In the genomic region with DNA sequence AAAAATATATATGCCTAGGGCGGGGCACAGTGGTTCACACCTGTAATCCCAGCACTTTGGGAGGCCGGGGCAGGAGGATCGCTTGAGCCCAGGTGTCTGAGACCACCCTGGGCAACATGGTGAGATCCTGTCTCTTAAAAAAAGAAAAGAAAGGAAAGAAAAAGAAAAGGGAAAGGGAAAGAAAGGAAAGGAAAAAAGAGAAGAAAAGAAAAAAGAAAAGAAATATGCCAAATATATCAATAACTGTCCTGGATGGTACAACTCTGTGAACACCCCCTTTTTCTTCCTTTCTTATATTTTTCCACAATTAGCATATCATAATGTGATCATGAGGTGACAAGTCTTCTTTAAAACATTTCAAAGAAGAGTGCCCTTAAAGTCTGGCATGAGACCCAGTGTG, we compare ENCODE assay signal across 14 cellular contexts. TPM values are rescaled to one million over a fixed set of nuclear protein-coding genes. Genes with fewer than 3 reads are reported as not detected.
"Had no signal": no experiment of that assay in that cellular context is flagged by ENCODE, and none has a peak within 500 bp of the region (broad histone marks: within the 10 kb centered on the region; RNA-seq: fewer than 3 reads in every experiment).

No MANE protein-coding gene starts in this region.

- H3K9me3 Mint-ChIP-seq: activated B cell treated with CpG ODN at 0.5 μM for 24 hours; activated CD4-positive, alpha-beta T cell treated with anti-CD3 and anti-CD28 coated beads, Interleukin-2, amount 10 ng/mL, durations not matched to agents 24 days and 14 days; activated naive CD8-positive, alpha-beta T cell treated with anti-CD3 and anti-CD28 coated beads, Interleukin-2, amount 10 ng/mL, durations not matched to agents 7 days and 5 days; stimulated activated effector memory CD8-positive, alpha-beta T cell treated with anti-CD3 and anti-CD28 coated beads, Interleukin-12 subunit alpha, Interleukin-12 subunit beta, amount 100 ng/mL, for 72 hours had no signal

- H3K27ac Mint-ChIP-seq: activated B cell treated with CpG ODN at 0.5 μM for 24 hours; activated CD4-positive, alpha-beta T cell treated with anti-CD3 and anti-CD28 coated beads, Interleukin-2, amount 10 ng/mL, durations not matched to agents 24 days and 14 days; activated naive CD8-positive, alpha-beta T cell treated with anti-CD3 and anti-CD28 coated beads, Interleukin-2, amount 10 ng/mL, durations not matched to agents 7 days and 5 days; stimulated activated effector memory CD8-positive, alpha-beta T cell treated with anti-CD3 and anti-CD28 coated beads, Interleukin-12 subunit alpha, Interleukin-12 subunit beta, amount 100 ng/mL, for 72 hours had no signal

- H3K4me3 ChIP-seq: lower lobe of right lung, pancreas, SJCRH30, upper lobe of left lung had no signal

- DNase-seq: activated B cell treated with CpG ODN at 0.5 μM for 24 hours; activated CD4-positive, alpha-beta T cell treated with anti-CD3 and anti-CD28 coated beads, Interleukin-2, amount 10 ng/mL, durations not matched to agents 24 days and 14 days; activated CD8-positive, alpha-beta memory T cell treated with anti-CD3 and anti-CD28 coated beads for 24 hours; activated naive CD4-positive, alpha-beta T cell; activated naive CD8-positive, alpha-beta T cell treated with anti-CD3 and anti-CD28 coated beads, Interleukin-2, amount 10 ng/mL, durations not matched to agents 7 days and 5 days; anterior cingulate cortex; foreskin fibroblast; lower lobe of right lung; midbrain; SJCRH30; T-helper 2 cell; upper lobe of left lung had no signal

- H3K4me3 Mint-ChIP-seq: activated B cell treated with CpG ODN at 0.5 μM for 24 hours; activated CD4-positive, alpha-beta T cell treated with anti-CD3 and anti-CD28 coated beads, Interleukin-2, amount 10 ng/mL, durations not matched to agents 24 days and 14 days; activated naive CD8-positive, alpha-beta T cell treated with anti-CD3 and anti-CD28 coated beads, Interleukin-2, amount 10 ng/mL, durations not matched to agents 7 days and 5 days; stimulated activated effector memory CD8-positive, alpha-beta T cell treated with anti-CD3 and anti-CD28 coated beads, Interleukin-12 subunit alpha, Interleukin-12 subunit beta, amount 100 ng/mL, for 72 hours had no signal

- H3K27me3 ChIP-seq: pancreas, SJCRH30, upper lobe of left lung had no signal

- H3K36me3 ChIP-seq: lower lobe of right lung, pancreas, SJCRH30, upper lobe of left lung had no signal

- H3K27ac ChIP-seq: SJCRH30, upper lobe of left lung had no signal

- H3K36me3 Mint-ChIP-seq: activated naive CD8-positive, alpha-beta T cell treated with anti-CD3 and anti-CD28 coated beads, Interleukin-2, amount 10 ng/mL, durations not matched to agents 7 days and 5 days; stimulated activated effector memory CD8-positive, alpha-beta T cell treated with anti-CD3 and anti-CD28 coated beads, Interleukin-12 subunit alpha, Interleukin-12 subunit beta, amount 100 ng/mL, for 72 hours had no signal

- H3K4me1 Mint-ChIP-seq: activated CD4-positive, alpha-beta T cell treated with anti-CD3 and anti-CD28 coated beads, Interleukin-2, amount 10 ng/mL, durations not matched to agents 24 days and 14 days; stimulated activated effector memory CD8-positive, alpha-beta T cell treated with anti-CD3 and anti-CD28 coated beads, Interleukin-12 subunit alpha, Interleukin-12 subunit beta, amount 100 ng/mL, for 72 hours had no signal

- H3K9me3 ChIP-seq: lower lobe of right lung, pancreas, SJCRH30, upper lobe of left lung had no signal

- ATAC-seq: lower lobe of right lung; pancreas; stimulated activated effector memory CD8-positive, alpha-beta T cell treated with anti-CD3 and anti-CD28 coated beads, Interleukin-12 subunit alpha, Interleukin-12 subunit beta, amount 100 ng/mL, for 72 hours had no signal

RNA-seq across cellular contexts. Expression of gene CUEDC1, which starts 44.8 kb away (rescaled TPM):
- total RNA-seq: activated B cell treated with CpG ODN at 0.5 μM for 24 hours had no signal
